ENCODE assay signal across 1 cellular context in the genomic region with DNA sequence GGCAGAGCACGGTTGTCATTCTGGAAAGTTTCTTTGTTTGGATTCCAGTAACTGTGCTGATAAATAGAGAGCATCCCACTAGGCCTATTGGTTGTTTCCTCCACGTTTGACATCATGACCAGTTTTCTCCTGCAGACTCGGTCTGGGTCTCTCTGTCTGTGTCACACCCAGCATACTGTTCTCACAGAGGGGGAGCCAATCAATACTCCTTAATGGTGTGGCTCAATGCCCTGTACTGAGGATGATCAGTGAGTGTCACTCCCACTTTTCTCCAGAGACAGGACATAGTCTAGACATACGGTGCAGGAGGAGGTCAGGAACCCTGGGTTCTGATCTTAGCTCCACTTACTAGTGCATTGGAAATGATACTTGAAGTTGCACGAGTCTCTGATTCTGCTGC.
TF ChIP-seq lines count a peak whose summit lies in the region.

No MANE protein-coding gene starts in this region.

TF ChIP-seq in HCT116, 20 proteins besides CTCF, POLR2A, EP300 and RAD21:
- TF ChIP-seq CEBPB (IDR thresholded peaks at IDR 0.05; ENCODE audit: low read depth) (no peak), JUND (IDR thresholded peaks at IDR 0.05) (no peak), TCF7L2 (IDR thresholded peaks at IDR 0.05; ENCODE audit: borderline replicate concordance, extremely low read depth, insufficient read depth, insufficient read length) (no peak), ZFX (IDR thresholded peaks at IDR 0.05) (no peak), SP1 (IDR thresholded peaks at IDR 0.05; ENCODE audit: low read depth) (no peak), EZH2phosphoT487 (IDR thresholded peaks at IDR 0.05; ENCODE audit: borderline replicate concordance) (no peak), ELF1 (IDR thresholded peaks at IDR 0.05; ENCODE audit: borderline replicate concordance, low read depth) (no peak), EGR1 (IDR thresholded peaks at IDR 0.05; ENCODE audit: low read depth) (no peak), SRF (IDR thresholded peaks at IDR 0.05; ENCODE audit: low read depth) (no peak), POLR2AphosphoS5 (IDR thresholded peaks at IDR 0.05; ENCODE audit: low read depth, low read length) (no peak), SIN3A (IDR thresholded peaks at IDR 0.05; ENCODE audit: low read depth) (no peak), ZNF274 (IDR thresholded peaks at IDR 0.05; ENCODE audit: low read depth, low read length) (no peak), CBX3 (IDR thresholded peaks at IDR 0.05; ENCODE audit: low read depth) (no peak)
- TF ChIP-seq, protein P1, sequence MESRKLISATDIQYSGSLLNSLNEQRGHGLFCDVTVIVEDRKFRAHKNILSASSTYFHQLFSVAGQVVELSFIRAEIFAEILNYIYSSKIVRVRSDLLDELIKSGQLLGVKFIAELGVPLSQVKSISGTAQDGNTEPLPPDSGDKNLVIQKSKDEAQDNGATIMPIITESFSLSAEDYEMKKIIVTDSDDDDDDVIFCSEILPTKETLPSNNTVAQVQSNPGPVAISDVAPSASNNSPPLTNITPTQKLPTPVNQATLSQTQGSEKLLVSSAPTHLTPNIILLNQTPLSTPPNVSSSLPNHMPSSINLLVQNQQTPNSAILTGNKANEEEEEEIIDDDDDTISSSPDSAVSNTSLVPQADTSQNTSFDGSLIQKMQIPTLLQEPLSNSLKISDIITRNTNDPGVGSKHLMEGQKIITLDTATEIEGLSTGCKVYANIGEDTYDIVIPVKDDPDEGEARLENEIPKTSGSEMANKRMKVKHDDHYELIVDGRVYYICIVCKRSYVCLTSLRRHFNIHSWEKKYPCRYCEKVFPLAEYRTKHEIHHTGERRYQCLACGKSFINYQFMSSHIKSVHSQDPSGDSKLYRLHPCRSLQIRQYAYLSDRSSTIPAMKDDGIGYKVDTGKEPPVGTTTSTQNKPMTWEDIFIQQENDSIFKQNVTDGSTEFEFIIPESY (IDR thresholded peaks at IDR 0.05; ENCODE audit: extremely low read depth, insufficient replicate concordance, low read length) = no peak
- TF ChIP-seq, protein P2, sequence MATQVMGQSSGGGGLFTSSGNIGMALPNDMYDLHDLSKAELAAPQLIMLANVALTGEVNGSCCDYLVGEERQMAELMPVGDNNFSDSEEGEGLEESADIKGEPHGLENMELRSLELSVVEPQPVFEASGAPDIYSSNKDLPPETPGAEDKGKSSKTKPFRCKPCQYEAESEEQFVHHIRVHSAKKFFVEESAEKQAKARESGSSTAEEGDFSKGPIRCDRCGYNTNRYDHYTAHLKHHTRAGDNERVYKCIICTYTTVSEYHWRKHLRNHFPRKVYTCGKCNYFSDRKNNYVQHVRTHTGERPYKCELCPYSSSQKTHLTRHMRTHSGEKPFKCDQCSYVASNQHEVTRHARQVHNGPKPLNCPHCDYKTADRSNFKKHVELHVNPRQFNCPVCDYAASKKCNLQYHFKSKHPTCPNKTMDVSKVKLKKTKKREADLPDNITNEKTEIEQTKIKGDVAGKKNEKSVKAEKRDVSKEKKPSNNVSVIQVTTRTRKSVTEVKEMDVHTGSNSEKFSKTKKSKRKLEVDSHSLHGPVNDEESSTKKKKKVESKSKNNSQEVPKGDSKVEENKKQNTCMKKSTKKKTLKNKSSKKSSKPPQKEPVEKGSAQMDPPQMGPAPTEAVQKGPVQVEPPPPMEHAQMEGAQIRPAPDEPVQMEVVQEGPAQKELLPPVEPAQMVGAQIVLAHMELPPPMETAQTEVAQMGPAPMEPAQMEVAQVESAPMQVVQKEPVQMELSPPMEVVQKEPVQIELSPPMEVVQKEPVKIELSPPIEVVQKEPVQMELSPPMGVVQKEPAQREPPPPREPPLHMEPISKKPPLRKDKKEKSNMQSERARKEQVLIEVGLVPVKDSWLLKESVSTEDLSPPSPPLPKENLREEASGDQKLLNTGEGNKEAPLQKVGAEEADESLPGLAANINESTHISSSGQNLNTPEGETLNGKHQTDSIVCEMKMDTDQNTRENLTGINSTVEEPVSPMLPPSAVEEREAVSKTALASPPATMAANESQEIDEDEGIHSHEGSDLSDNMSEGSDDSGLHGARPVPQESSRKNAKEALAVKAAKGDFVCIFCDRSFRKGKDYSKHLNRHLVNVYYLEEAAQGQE (IDR thresholded peaks at IDR 0.05; ENCODE audit: low read depth) = no peak
TF ChIP-seq in HCT116: peak in this region for 0.
